Comparison of ENCODE assay signal across 27 cellular contexts in genomic region chr17:40496634-40497420, GRCh38. TPM values are rescaled to one million over a fixed set of nuclear protein-coding genes. Genes with fewer than 3 reads are reported as not detected.
DNase-seq lines count a peak whose midpoint lies in the region; ATAC-seq, FAIRE-seq and TF ChIP-seq lines count a peak whose summit lies in the region.
"Had no signal": no experiment of that assay in that cellular context is flagged by ENCODE, and none has a peak within 500 bp of the region (broad histone marks: within the 10 kb centered on the region; RNA-seq: fewer than 3 reads in every experiment).

No MANE protein-coding gene starts in this region.

- no peaks in the 10 kb centered on the region for H3K36me3 Mint-ChIP-seq in activated naive CD8-positive, alpha-beta T cell
- H3K36me3 Mint-ChIP-seq in activated naive CD8-positive, alpha-beta T cell treated with anti-CD3 and anti-CD28 coated beads for 36 hours: no peaks in the 10 kb centered on the region
- no peaks in the 10 kb centered on the region for H3K36me3 Mint-ChIP-seq in astrocyte (ENCODE audit: low read depth, unreplicated experiment)
- H3K36me3 Mint-ChIP-seq in type B pancreatic cell: no peaks in the 10 kb centered on the region
- H3K36me3 Mint-ChIP-seq: IgD-negative memory B cell had no signal

- H3K79me2 ChIP-seq in astrocyte (ENCODE audit: insufficient read depth, low read length): no peaks in the 10 kb centered on the region

- H3K4me3 ChIP-seq in astrocyte (ENCODE audit: insufficient read depth, low read depth, low read length): no peak overlapping the region
- H3K4me3 ChIP-seq: lung, psoas muscle had no signal

- no peak for FAIRE-seq in astrocyte (lab: Jason Lieb, UNC)
- FAIRE-seq: endometrium, GM18507 had no signal

- H2AFZ ChIP-seq in astrocyte (ENCODE audit: low read depth, low read length): no peak overlapping the region

- no peak for DNase-seq in activated naive CD8-positive, alpha-beta T cell treated with anti-CD3 and anti-CD28 coated beads for 36 hours
- no peak for DNase-seq in astrocyte (ENCODE audit: low read depth)
- DNase-seq in foreskin keratinocyte: peak in 1 of 2 donors; percentile 40
- no peak for DNase-seq in type B pancreatic cell (ENCODE audit: extremely low spot score, unreplicated experiment)
- no peak for DNase-seq in NCI-H446 (lab: John Stamatoyannopoulos, UW)
- DNase-seq: ACHN; activated CD4-positive, CD25-positive, alpha-beta regulatory T cell treated with anti-CD3 and anti-CD28 coated beads, Interleukin-2, amount 50 U/mL, for 72 hours; activated CD8-positive, alpha-beta memory T cell treated with anti-CD3 and anti-CD28 coated beads for 24 hours; activated T-cell treated with anti-CD3 and anti-CD28 coated beads, Interleukin-2, amount 50 U/mL, for 24 hours; anterior cingulate cortex; caudate nucleus; COR-L47; dermis blood vessel endothelial cell; GF-D8; NCI-H2081; NCI-H82; psoas muscle; SHP77 had no signal

- ATAC-seq in foreskin keratinocyte (no peak), GM21447 (IDR thresholded peaks at IDR 0.05; ENCODE audit: unreplicated experiment) (no peak), HG03108 (IDR thresholded peaks at IDR 0.05; ENCODE audit: unreplicated experiment) (no peak)
- ATAC-seq: psoas muscle had no signal

- H3K9me3 Mint-ChIP-seq in activated naive CD8-positive, alpha-beta T cell (ENCODE audit: low read depth): no peaks in the 10 kb centered on the region
- no peaks in the 10 kb centered on the region for H3K9me3 Mint-ChIP-seq in activated naive CD8-positive, alpha-beta T cell treated with anti-CD3 and anti-CD28 coated beads for 36 hours
- H3K9me3 Mint-ChIP-seq in astrocyte (ENCODE audit: unreplicated experiment) (peaks cover 3% of the 10 kb centered on the region), type B pancreatic cell (no peaks in the 10 kb centered on the region)
- H3K9me3 Mint-ChIP-seq: activated T-cell treated with anti-CD3 and anti-CD28 coated beads, Interleukin-2, amount 50 U/mL, for 24 hours; IgD-negative memory B cell; neural crest cell had no signal

- TF ChIP-seq CTCF in astrocyte (IDR thresholded peaks at IDR 0.05; ENCODE audit: insufficient read depth, low read depth, low read length): no peak
- no peak for TF ChIP-seq CTCF in foreskin keratinocyte (conservative IDR thresholded peaks at IDR 0.05)
- no peak for TF ChIP-seq CTCF in type B pancreatic cell (conservative IDR thresholded peaks at IDR 0.05)

- H3K36me3 ChIP-seq in astrocyte (ENCODE audit: insufficient read depth, low read length): no peaks in the 10 kb centered on the region

- H3K27ac Mint-ChIP-seq in activated naive CD8-positive, alpha-beta T cell: peak overlapping the region; percentile 2
- H3K27ac Mint-ChIP-seq in activated naive CD8-positive, alpha-beta T cell treated with anti-CD3 and anti-CD28 coated beads for 36 hours: no peak overlapping the region
- H3K27ac Mint-ChIP-seq in astrocyte (ENCODE audit: unreplicated experiment) (peak overlapping the region; percentile 6), type B pancreatic cell (peak overlapping the region; percentile 23)
- H3K27ac Mint-ChIP-seq: activated T-cell treated with anti-CD3 and anti-CD28 coated beads, Interleukin-2, amount 50 U/mL, for 24 hours; IgD-negative memory B cell had no signal

- no peaks in the 10 kb centered on the region for H3K27me3 Mint-ChIP-seq in activated naive CD8-positive, alpha-beta T cell
- peaks cover 13% of the 10 kb centered on the region for H3K27me3 Mint-ChIP-seq in activated naive CD8-positive, alpha-beta T cell treated with anti-CD3 and anti-CD28 coated beads for 36 hours
- H3K27me3 Mint-ChIP-seq in astrocyte (ENCODE audit: low read depth, unreplicated experiment): peaks cover 10% of the 10 kb centered on the region
- peaks cover 2% of the 10 kb centered on the region for H3K27me3 Mint-ChIP-seq in type B pancreatic cell

- no peaks in the 10 kb centered on the region for H4K20me1 ChIP-seq in astrocyte (ENCODE audit: insufficient read depth, low read length)

- peaks cover 10% of the 10 kb centered on the region for H3K4me1 ChIP-seq in astrocyte (ENCODE audit: insufficient read depth, low read length)
- H3K4me1 ChIP-seq in foreskin keratinocyte: peaks cover 38% of the 10 kb centered on the region

- peaks cover 5% of the 10 kb centered on the region for H3K4me1 Mint-ChIP-seq in activated naive CD8-positive, alpha-beta T cell (ENCODE audit: low read depth)
- H3K4me1 Mint-ChIP-seq in activated naive CD8-positive, alpha-beta T cell treated with anti-CD3 and anti-CD28 coated beads for 36 hours: no peaks in the 10 kb centered on the region
- H3K4me1 Mint-ChIP-seq in astrocyte (ENCODE audit: low read depth, unreplicated experiment) (peaks cover 3% of the 10 kb centered on the region), type B pancreatic cell (ENCODE audit: unreplicated experiment) (peaks cover 14% of the 10 kb centered on the region)
- H3K4me1 Mint-ChIP-seq: IgD-negative memory B cell had no signal

- H3K27ac ChIP-seq in astrocyte (ENCODE audit: low read depth, low read length) (no peak overlapping the region), foreskin keratinocyte (peak overlapping the region; percentile 99)
- H3K27ac ChIP-seq: psoas muscle had no signal

- no peak overlapping the region for H3K4me2 ChIP-seq in astrocyte (ENCODE audit: low read length)

- no peaks in the 10 kb centered on the region for H3K27me3 ChIP-seq in astrocyte (ENCODE audit: insufficient read depth, low read length)
- no peaks in the 10 kb centered on the region for H3K27me3 ChIP-seq in foreskin keratinocyte

- no peak overlapping the region for H3K9ac ChIP-seq in astrocyte (ENCODE audit: low read length)

- H3K9me3 ChIP-seq in astrocyte (ENCODE audit: insufficient read depth, low read depth, low read length): no peaks in the 10 kb centered on the region
- H3K9me3 ChIP-seq: psoas muscle had no signal

- H3K4me3 Mint-ChIP-seq in activated naive CD8-positive, alpha-beta T cell: no peak overlapping the region
- no peak overlapping the region for H3K4me3 Mint-ChIP-seq in activated naive CD8-positive, alpha-beta T cell treated with anti-CD3 and anti-CD28 coated beads for 36 hours
- H3K4me3 Mint-ChIP-seq in astrocyte (ENCODE audit: unreplicated experiment): no peak overlapping the region
- no peak overlapping the region for H3K4me3 Mint-ChIP-seq in type B pancreatic cell
- H3K4me3 Mint-ChIP-seq: activated T-cell treated with anti-CD3 and anti-CD28 coated beads, Interleukin-2, amount 50 U/mL, for 24 hours; IgD-negative memory B cell; neural crest cell had no signal

RNA-seq across cellular contexts. Expression of gene TNS4, which starts 4.6 kb away (rescaled TPM):
- total RNA-seq in activated naive CD8-positive, alpha-beta T cell treated with anti-CD3 and anti-CD28 coated beads for 36 hours: 1 to 10 TPM; 7.3 to 7.6 TPM
- total RNA-seq in astrocyte (not detected in 2 replicates), foreskin keratinocyte (285 and 352 TPM in 2 replicates), type B pancreatic cell (ENCODE audit: low replicate concordance) (1.8 and 2.3 TPM in 2 replicates)
- 271 and 305 TPM in 2 replicates for polyA plus RNA-seq in foreskin keratinocyte
- total RNA-seq: dermis blood vessel endothelial cell, M059J, neural crest cell had no signal
- polyA plus RNA-seq: IgD-negative memory B cell had no signal

RNA-seq across cellular contexts. Expression of gene IGFBP4, which starts 53.6 kb away (rescaled TPM):
- total RNA-seq in activated naive CD8-positive, alpha-beta T cell treated with anti-CD3 and anti-CD28 coated beads for 36 hours: 1 to 10 TPM; 5.6 to 6.5 TPM
- 134 and 142 TPM in 2 replicates for total RNA-seq in astrocyte
- 7.7 and 18.4 TPM in 2 replicates for total RNA-seq in foreskin keratinocyte
- polyA plus RNA-seq in foreskin keratinocyte: 11.5 and 28.3 TPM in 2 replicates
- total RNA-seq in type B pancreatic cell (ENCODE audit: low replicate concordance): 25.7 and 78.2 TPM in 2 replicates

Comparison
In these comparisons a context has a peak if more than half of its experiments do, and no peak if none do; other contexts are left out.
1. RNA of gene TNS4, which starts 4.6 kb away (total RNA-seq): 285 to 352 TPM in foreskin keratinocyte; 7.3 to 7.6 TPM in activated naive CD8-positive, alpha-beta T cell treated with anti-CD3 and anti-CD28 coated beads for 36 hours, 1.8 to 2.3 TPM in type B pancreatic cell and not detected in astrocyte; every median in the first group is over 10 times any median in the second.